ENCODE assay signal across 8 cellular contexts in the genomic region with DNA sequence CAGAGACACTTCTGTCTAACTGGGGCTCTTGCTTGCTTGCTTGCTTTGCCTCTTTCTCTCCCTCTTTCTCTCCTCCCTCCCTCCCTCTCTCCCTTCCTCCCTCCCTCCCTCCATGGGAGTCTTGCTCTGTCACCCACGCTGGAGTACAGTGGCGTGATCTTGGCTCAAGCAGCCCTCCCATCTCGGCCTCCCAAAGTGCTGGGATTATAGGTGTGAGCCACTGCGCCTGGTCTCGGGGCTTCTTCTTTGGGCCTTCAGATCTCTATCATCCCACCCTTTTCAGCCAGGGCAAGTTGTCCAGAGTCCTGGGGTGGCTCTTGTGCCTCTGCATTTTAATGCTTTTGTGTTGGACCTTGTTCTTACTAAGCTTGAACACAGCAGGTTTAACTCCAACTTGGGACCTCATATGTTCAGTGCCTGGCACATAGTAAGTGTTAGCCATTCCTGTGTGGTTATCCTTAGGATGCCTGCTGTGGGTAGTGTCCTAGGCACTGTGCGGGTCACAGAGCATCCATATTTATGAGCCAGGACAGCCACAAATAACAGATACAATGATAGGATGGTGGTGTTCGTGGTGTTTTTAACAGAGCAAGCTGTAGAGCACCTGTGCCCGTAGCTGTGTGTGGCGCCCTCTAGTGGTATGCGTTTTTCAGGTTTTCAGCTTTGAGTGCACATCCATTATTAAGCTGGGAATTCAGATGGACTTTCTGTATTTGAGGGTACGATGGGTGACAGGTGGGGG.
A peak's percentile ranks its signal among the peaks of the same experiment; 100 is the strongest.
DNase-seq lines count a peak whose midpoint lies in the region; ATAC-seq and TF ChIP-seq lines count a peak whose summit lies in the region.

No MANE protein-coding gene starts in this region.

- H3K4me1 Mint-ChIP-seq in activated CD8-positive, alpha-beta memory T cell treated with anti-CD3 and anti-CD28 coated beads, Interleukin-2, amount 10 ng/mL, durations not matched to agents 7 days and 5 days, result peaks cover 42% of the 10 kb centered on the region
- peaks cover 46% of the 10 kb centered on the region for H3K4me1 Mint-ChIP-seq in endothelial cell (ENCODE audit: unreplicated experiment)

- peak; percentile 74 for ATAC-seq in activated CD8-positive, alpha-beta memory T cell treated with anti-CD3 and anti-CD28 coated beads, Interleukin-2, amount 10 ng/mL, durations not matched to agents 7 days and 5 days
- ATAC-seq in HG03025 (IDR thresholded peaks at IDR 0.05; ENCODE audit: low FRiP score, unreplicated experiment), result no peak

- CTCF ChIA-PET in activated CD8-positive, alpha-beta memory T cell treated with anti-CD3 and anti-CD28 coated beads, Interleukin-2, amount 10 ng/mL, durations not matched to agents 7 days and 5 days (lab: Charles Lee), result interaction anchor here (0.5 to 5.1 kb wide), 40 partner anchors 8 to 793 kb away, joined by 3 to 82 read pairs (median 5); no protein-coding TSS in a partner anchor

- no peaks in the 10 kb centered on the region for H3K9me3 Mint-ChIP-seq in activated CD8-positive, alpha-beta memory T cell treated with anti-CD3 and anti-CD28 coated beads, Interleukin-2, amount 10 ng/mL, durations not matched to agents 7 days and 5 days (ENCODE audit: low read depth)
- no peaks in the 10 kb centered on the region for H3K9me3 Mint-ChIP-seq in endothelial cell (ENCODE audit: unreplicated experiment)

- in situ Hi-C loops in ACHN (cut with HindIII; ENCODE audit: low pct_ligation_motif_present, low pct_unique_long_range_greater_than_20kb, low sequenced_read_pairs), result no loop called here

- DNase-seq in ACHN (peak; percentile 61), GM20000 (ENCODE audit: low spot score) (peak; percentile 54), NCI-H82 (lab: John Stamatoyannopoulos, UW) (peak; percentile 76), endothelial cell (ENCODE audit: low spot score) (peak; percentile 79), mucosa of gallbladder (ENCODE audit: low spot score) (peak; percentile 77)
- peak; percentile 75 for DNase-seq in activated CD8-positive, alpha-beta memory T cell treated with anti-CD3 and anti-CD28 coated beads, Interleukin-2, amount 10 ng/mL, durations not matched to agents 7 days and 5 days
- DNase-seq in stimulated activated CD8-positive, alpha-beta memory T cell treated with anti-CD3 and anti-CD28 coated beads, Interleukin-7, amount 100 ng/mL, for 48 hours (ENCODE audit: extremely low read depth in 1 of 2, low read depth in 1 of 2), result peak; percentile 20 to 33

- TF ChIP-seq CTCF in GM20000 (IDR thresholded peaks at IDR 0.05; ENCODE audit: extremely low read depth, missing control alignments) (peak; percentile 71), endothelial cell (IDR thresholded peaks at IDR 0.05; ENCODE audit: unreplicated experiment) (peak; percentile 80)

- no peak overlapping the region for H3K4me3 Mint-ChIP-seq in activated CD8-positive, alpha-beta memory T cell treated with anti-CD3 and anti-CD28 coated beads, Interleukin-2, amount 10 ng/mL, durations not matched to agents 7 days and 5 days
- H3K4me3 Mint-ChIP-seq in endothelial cell (ENCODE audit: unreplicated experiment), result no peak overlapping the region

- no peaks in the 10 kb centered on the region for H3K27me3 Mint-ChIP-seq in activated CD8-positive, alpha-beta memory T cell treated with anti-CD3 and anti-CD28 coated beads, Interleukin-2, amount 10 ng/mL, durations not matched to agents 7 days and 5 days
- H3K27me3 Mint-ChIP-seq in endothelial cell (ENCODE audit: unreplicated experiment), result peaks cover 1% of the 10 kb centered on the region

- H3K27ac Mint-ChIP-seq in activated CD8-positive, alpha-beta memory T cell treated with anti-CD3 and anti-CD28 coated beads, Interleukin-2, amount 10 ng/mL, durations not matched to agents 7 days and 5 days, result no peak overlapping the region
- H3K27ac Mint-ChIP-seq in endothelial cell (ENCODE audit: unreplicated experiment), result no peak overlapping the region

- H3K36me3 Mint-ChIP-seq in activated CD8-positive, alpha-beta memory T cell treated with anti-CD3 and anti-CD28 coated beads, Interleukin-2, amount 10 ng/mL, durations not matched to agents 7 days and 5 days, result peaks cover 8% of the 10 kb centered on the region
- peaks cover 28% of the 10 kb centered on the region for H3K36me3 Mint-ChIP-seq in endothelial cell (ENCODE audit: low read depth, unreplicated experiment)

Comparison
In these comparisons a context has a peak if more than half of its experiments do, and no peak if none do; other contexts are left out.
1. DNase-seq: peak in every context shown above with its lines; median percentile 79 in endothelial cell; 77 in mucosa of gallbladder; 76 in NCI-H82; 75 in activated CD8-positive, alpha-beta memory T cell treated with anti-CD3 and anti-CD28 coated beads, Interleukin-2, amount 10 ng/mL, durations not matched to agents 7 days and 5 days; 61 in ACHN; 54 in GM20000; 26 in stimulated activated CD8-positive, alpha-beta memory T cell treated with anti-CD3 and anti-CD28 coated beads, Interleukin-7, amount 100 ng/mL, for 48 hours.